1 cellular context compared by ENCODE assay signal in genomic region chr19:6057651-6058365, GRCh38.
TF ChIP-seq lines count a peak whose summit lies in the region.

No MANE protein-coding gene starts in this region.

TF ChIP-seq in H1, 55 proteins besides CTCF, POLR2A, EP300 and RAD21:
- no peak for TF ChIP-seq MAFK (IDR thresholded peaks at IDR 0.05; ENCODE audit: low read depth, low read length)
- no peak for TF ChIP-seq FOSL1 (IDR thresholded peaks at IDR 0.05; ENCODE audit: insufficient read depth, low read depth, low read length)
